Comparison of ENCODE assay signal across 9 cellular contexts in genomic region chr5:119439140-119439625, GRCh38. TPM values are rescaled to one million over a fixed set of nuclear protein-coding genes. Genes with fewer than 3 reads are reported as not detected.
DNase-seq lines count a peak whose midpoint lies in the region; ATAC-seq and TF ChIP-seq lines count a peak whose summit lies in the region.
"Had no signal": no experiment of that assay in that cellular context is flagged by ENCODE, and none has a peak within 500 bp of the region (broad histone marks: within the 10 kb centered on the region; RNA-seq: fewer than 3 reads in every experiment).

No MANE protein-coding gene starts in this region.

- H2BK5ac ChIP-seq in neuronal stem cell (ENCODE audit: low read length) = no peak overlapping the region

- H2BK12ac ChIP-seq in neuronal stem cell (ENCODE audit: low read length) = no peak overlapping the region

- DNase-seq in HT1080 (ENCODE audit: low read depth) (peak; percentile 29), amniotic epithelial cell (ENCODE audit: low read depth) (peak; percentile 60), neuronal stem cell (ENCODE audit: low spot score) (no peak), SW480 (ENCODE audit: low spot score) (no peak), WERI-Rb-1 (no peak), adrenal gland (no peak)
- DNase-seq: PC-9 had no signal

- TF ChIP-seq POLR2A in adrenal gland (IDR thresholded peaks at IDR 0.05) = no peak

- no peak overlapping the region for H2AK5ac ChIP-seq in neuronal stem cell (ENCODE audit: low read depth, low read length)

- H3K14ac ChIP-seq in neuronal stem cell (ENCODE audit: low read length) = no peak overlapping the region

- H3K79me1 ChIP-seq in neuronal stem cell (ENCODE audit: low read depth, low read length) = no peaks in the 10 kb centered on the region

- H4K8ac ChIP-seq in neuronal stem cell (ENCODE audit: low read depth, low read length) = no peak overlapping the region

- H3K4me1 ChIP-seq in neuronal stem cell (ENCODE audit: control insufficient read depth in 2 of 2, insufficient read depth in 1 of 2, low read depth in 1 of 2, low read length in 2 of 2) (no peaks in the 10 kb centered on the region), adrenal gland (replicated peaks in 1 of 2) (no peaks in the 10 kb centered on the region)

- H2BK120ac ChIP-seq in neuronal stem cell (ENCODE audit: low read depth, low read length) = no peak overlapping the region

- H3K4me3 ChIP-seq in neuronal stem cell (ENCODE audit: low read length in 2 of 2) (no peak overlapping the region), WERI-Rb-1 (ENCODE audit: low read depth, low read length) (no peak overlapping the region), adrenal gland (no peak overlapping the region)
- H3K4me3 ChIP-seq: PC-9 had no signal

- H3K27me3 ChIP-seq in neuronal stem cell (ENCODE audit: control insufficient read depth in 3 of 3, insufficient read depth in 3 of 3, low read depth in 1 of 3, low read length in 3 of 3) (no peaks in the 10 kb centered on the region), WERI-Rb-1 (ENCODE audit: insufficient read depth, low read depth, severe bottlenecking) (no peaks in the 10 kb centered on the region), adrenal gland (no peaks in the 10 kb centered on the region)

- H3K4ac ChIP-seq in neuronal stem cell (ENCODE audit: low read length) = no peak overlapping the region

- H3K4me2 ChIP-seq in neuronal stem cell (ENCODE audit: insufficient read depth, low read length, poor library complexity, severe bottlenecking) = no peak overlapping the region
- H3K4me2 ChIP-seq: PC-9 had no signal

- ATAC-seq in GM18511 (IDR thresholded peaks at IDR 0.05; ENCODE audit: unreplicated experiment) (peak; percentile 65), GM18870 (IDR thresholded peaks at IDR 0.05; ENCODE audit: unreplicated experiment) (no peak)

- H3K27ac ChIP-seq in neuronal stem cell (replicated peaks; ENCODE audit: low read length) (no peak overlapping the region), WERI-Rb-1 (no peak overlapping the region), adrenal gland (no peak overlapping the region)
- H3K27ac ChIP-seq: PC-9 had no signal

- no peak overlapping the region for H2BK15ac ChIP-seq in neuronal stem cell (ENCODE audit: low read length)

- TF ChIP-seq CTCF in WERI-Rb-1 (IDR thresholded peaks at IDR 0.05; ENCODE audit: low read depth, low read length) (no peak), adrenal gland (IDR thresholded peaks at IDR 0.05) (no peak)

- no peak overlapping the region for H4K91ac ChIP-seq in neuronal stem cell (ENCODE audit: low read depth, low read length, poor library complexity)

- no peak overlapping the region for H3K23ac ChIP-seq in neuronal stem cell (ENCODE audit: low read depth, low read length, poor library complexity)

- WGBS in neuronal stem cell (ENCODE audit: extremely low coverage in 2 of 2, insufficient read length in 2 of 2, insufficient replicate concordance in 1 of 2), 2 donors = 100% methylated on average over 1 of the region's 8 CpGs; no CpG with 5 or more reads in 1 of the 2 donors
- WGBS in adrenal gland, 4 donors = 65 to 77% (median 71%) methylated on average over 6 to 8 of the region's 8 CpGs

- H3K18ac ChIP-seq in neuronal stem cell (ENCODE audit: low read length) = no peak overlapping the region

- intact Hi-C loops in adrenal gland (cut with DNase I) = no loop called here

- H2AFZ ChIP-seq in neuronal stem cell (ENCODE audit: low read length) = peak overlapping the region; percentile 30
- H2AFZ ChIP-seq: PC-9 had no signal

- H3K9ac ChIP-seq in neuronal stem cell (ENCODE audit: low read depth, low read length, poor library complexity) = no peak overlapping the region

- H3K36me3 ChIP-seq in neuronal stem cell (replicated peaks in 1 of 2; ENCODE audit: control insufficient read depth in 2 of 2, insufficient read depth in 2 of 2, low read length in 2 of 2) = no peaks in the 10 kb centered on the region
- no peaks in the 10 kb centered on the region for H3K36me3 ChIP-seq in WERI-Rb-1
- H3K36me3 ChIP-seq in adrenal gland (replicated peaks in 1 of 2) = no peaks in the 10 kb centered on the region

- H3K9me3 ChIP-seq in neuronal stem cell (replicated peaks in 1 of 2; ENCODE audit: control insufficient read depth in 2 of 2, insufficient read depth in 1 of 2, low read depth in 1 of 2, low read length in 2 of 2) (no peaks in the 10 kb centered on the region), WERI-Rb-1 (ENCODE audit: severe bottlenecking) (no peaks in the 10 kb centered on the region), adrenal gland (replicated peaks in 1 of 3) (no peaks in the 10 kb centered on the region)

RNA-seq across cellular contexts. Expression of gene HSD17B4, which starts 13.1 kb away (rescaled TPM):
- 62.6 and 90.6 TPM in 2 replicates for total RNA-seq in HT1080 (2014; rRNA removed; shearing (Covaris generic))
- polyA plus RNA-seq in HT1080 (2015; cell fraction: cytosol; rRNA removed) = 73.2 and 93.6 TPM in 2 replicates
- 115 and 177 TPM in 2 replicates for polyA plus RNA-seq in HT1080 (2015; cell fraction: nucleus; rRNA removed)
- 167 TPM for polyA plus RNA-seq in neuronal stem cell (2013, experiment 1 of 2)
- polyA plus RNA-seq in neuronal stem cell (2013, experiment 2 of 2) = 152 TPM
- total RNA-seq in adrenal gland = 100 to 1,000 TPM; 245 to 596 (median 363) TPM
- 100 to 1,000 TPM; 236 to 620 (median 337) TPM for polyA plus RNA-seq in adrenal gland

Comparison
In these comparisons a context has a peak if more than half of its experiments do, and no peak if none do; other contexts are left out.
1. DNase-seq: peak in HT1080 (single experiment) and amniotic epithelial cell (single experiment); none in neuronal stem cell (single experiment), SW480 (single experiment), WERI-Rb-1 (single experiment) and adrenal gland (0 of 7).